ENCODE assay signal across 15 cellular contexts in genomic region chr5:39121315-39121714, GRCh38. TPM values are rescaled to one million over a fixed set of nuclear protein-coding genes. Genes with fewer than 3 reads are reported as not detected.
DNase-seq lines count a peak whose midpoint lies in the region; ATAC-seq and TF ChIP-seq lines count a peak whose summit lies in the region.
"Had no signal": no experiment of that assay in that cellular context is flagged by ENCODE, and none has a peak within 500 bp of the region (broad histone marks: within the 10 kb centered on the region; RNA-seq: fewer than 3 reads in every experiment).

No MANE protein-coding gene starts in this region.

- H3K79me2 ChIP-seq in PC-3 (ENCODE audit: low read length): no peaks in the 10 kb centered on the region

- H3K4me3 Mint-ChIP-seq in activated CD8-positive, alpha-beta T cell treated with anti-CD3 and anti-CD28 coated beads for 36 hours: no peak overlapping the region
- no peak overlapping the region for H3K4me3 Mint-ChIP-seq in activated CD8-positive, alpha-beta T cell treated with anti-CD3 and anti-CD28 coated beads, Interleukin-2, amount 10 ng/mL, durations not matched to agents 7 days and 5 days
- H3K4me3 Mint-ChIP-seq in natural killer cell treated with Interleukin-12 subunit alpha and Interleukin-12 subunit beta and Interleukin-15 and Interleukin-18, amount 100 ng/mL, for 72 hours: no peak overlapping the region
- H3K4me3 Mint-ChIP-seq in natural killer cell: no peak overlapping the region
- H3K4me3 Mint-ChIP-seq in naive thymus-derived CD4-positive, alpha-beta T cell: no peak overlapping the region
- H3K4me3 Mint-ChIP-seq: CD8-positive, alpha-beta memory T cell had no signal

- POLR2A ChIA-PET in activated CD8-positive, alpha-beta T cell treated with anti-CD3 and anti-CD28 coated beads for 36 hours (lab: Charles Lee): interaction anchor here (0.6 kb wide), 1 partner anchor 152 kb away, joined by 3 read pairs; no protein-coding TSS in a partner anchor
- POLR2A ChIA-PET in activated CD8-positive, alpha-beta T cell treated with anti-CD3 and anti-CD28 coated beads, Interleukin-2, amount 10 ng/mL, durations not matched to agents 7 days and 5 days (lab: Charles Lee): no interaction called here
- POLR2A ChIA-PET in PC-3 (lab: Charles Lee; ENCODE audit: unreplicated experiment): no interaction called here
- POLR2A ChIA-PET in naive thymus-derived CD4-positive, alpha-beta T cell (lab: Charles Lee): interaction anchor here (0.7 to 1.1 kb wide), 2 partner anchors 13 to 46 kb away, joined by 3 read pairs; no protein-coding TSS in a partner anchor

- H3K4me2 ChIP-seq in PC-3 (ENCODE audit: low read length): peak overlapping the region; percentile 48
- H3K4me2 ChIP-seq: BLaER1 had no signal

- peak overlapping the region; percentile 12 for H2AFZ ChIP-seq in PC-3 (ENCODE audit: low read length)

- H3K36me3 ChIP-seq in PC-3 (ENCODE audit: low read depth, low read length): no peaks in the 10 kb centered on the region
- H3K36me3 ChIP-seq in naive thymus-derived CD4-positive, alpha-beta T cell (ENCODE audit: control insufficient read depth in 2 of 3, insufficient read depth in 3 of 3, low read length in 3 of 3): peaks cover 46 to 79% (median 66%) of the 10 kb centered on the region in 3 experiments
- H3K36me3 ChIP-seq: BLaER1 had no signal

- peaks cover 59% of the 10 kb centered on the region for H3K4me1 ChIP-seq in PC-3 (ENCODE audit: insufficient read depth, low read length)
- H3K4me1 ChIP-seq in naive thymus-derived CD4-positive, alpha-beta T cell (ENCODE audit: control insufficient read depth in 2 of 2, insufficient read depth in 2 of 2, low read length in 2 of 2): no peaks in the 10 kb centered on the region
- H3K4me1 ChIP-seq: BLaER1 had no signal

- H3K9me2 ChIP-seq in PC-3 (replicated peaks; ENCODE audit: low read length): no peaks in the 10 kb centered on the region

- H3K27ac ChIP-seq in PC-3 (ENCODE audit: low read length): peak overlapping the region; percentile 72
- no peak overlapping the region for H3K27ac ChIP-seq in naive thymus-derived CD4-positive, alpha-beta T cell (ENCODE audit: low read depth, low read length)
- H3K27ac ChIP-seq: BLaER1 had no signal

- H3K9me3 ChIP-seq in PC-3 (ENCODE audit: low read length): no peaks in the 10 kb centered on the region
- no peaks in the 10 kb centered on the region for H3K9me3 ChIP-seq in naive thymus-derived CD4-positive, alpha-beta T cell (ENCODE audit: control insufficient read depth in 2 of 3, low read length in 3 of 3)
- H3K9me3 ChIP-seq: BLaER1 had no signal

- CTCF ChIA-PET in activated CD8-positive, alpha-beta T cell treated with anti-CD3 and anti-CD28 coated beads for 36 hours (lab: Charles Lee): interaction anchor here (1.4 to 3.5 kb wide), 5 partner anchors 17 to 96 kb away, joined by 5 to 17 read pairs (median 6); no protein-coding TSS in a partner anchor
- CTCF ChIA-PET in activated CD8-positive, alpha-beta T cell treated with anti-CD3 and anti-CD28 coated beads, Interleukin-2, amount 10 ng/mL, durations not matched to agents 7 days and 5 days (lab: Charles Lee): interaction anchor here (0.9 kb wide), 1 partner anchor 199 kb away, joined by 3 read pairs; no protein-coding TSS in a partner anchor
- CTCF ChIA-PET in PC-3 (lab: Charles Lee): no interaction called here
- CTCF ChIA-PET in naive thymus-derived CD4-positive, alpha-beta T cell (lab: Charles Lee): interaction anchor here (0.7 to 1.0 kb wide), 2 partner anchors 161 to 162 kb away, joined by 3 read pairs; no protein-coding TSS in a partner anchor

- H3K4me1 Mint-ChIP-seq in activated CD8-positive, alpha-beta T cell treated with anti-CD3 and anti-CD28 coated beads for 36 hours (ENCODE audit: low read depth): peaks cover 47% of the 10 kb centered on the region
- H3K4me1 Mint-ChIP-seq in activated CD8-positive, alpha-beta T cell treated with anti-CD3 and anti-CD28 coated beads, Interleukin-2, amount 10 ng/mL, durations not matched to agents 7 days and 5 days (ENCODE audit: low read depth): peaks cover 7% of the 10 kb centered on the region
- peaks cover 3 to 19% of the 10 kb centered on the region in 2 donors for H3K4me1 Mint-ChIP-seq in natural killer cell treated with Interleukin-12 subunit alpha and Interleukin-12 subunit beta and Interleukin-15 and Interleukin-18, amount 100 ng/mL, for 72 hours (ENCODE audit: low read depth in 2 of 2)
- H3K4me1 Mint-ChIP-seq in natural killer cell: no peaks in the 10 kb centered on the region
- H3K4me1 Mint-ChIP-seq in naive thymus-derived CD4-positive, alpha-beta T cell: peaks cover 8 to 60% (median 28%) of the 10 kb centered on the region in 7 donors

- H3K27me3 Mint-ChIP-seq in activated CD8-positive, alpha-beta T cell treated with anti-CD3 and anti-CD28 coated beads for 36 hours: no peaks in the 10 kb centered on the region
- no peaks in the 10 kb centered on the region for H3K27me3 Mint-ChIP-seq in activated CD8-positive, alpha-beta T cell treated with anti-CD3 and anti-CD28 coated beads, Interleukin-2, amount 10 ng/mL, durations not matched to agents 7 days and 5 days (ENCODE audit: low read depth)
- H3K27me3 Mint-ChIP-seq in natural killer cell treated with Interleukin-12 subunit alpha and Interleukin-12 subunit beta and Interleukin-15 and Interleukin-18, amount 100 ng/mL, for 72 hours: no peaks in the 10 kb centered on the region
- no peaks in the 10 kb centered on the region for H3K27me3 Mint-ChIP-seq in natural killer cell (ENCODE audit: low read depth in 2 of 2)
- no peaks in the 10 kb centered on the region for H3K27me3 Mint-ChIP-seq in naive thymus-derived CD4-positive, alpha-beta T cell

- no peaks in the 10 kb centered on the region for H3K27me3 ChIP-seq in PC-3 (ENCODE audit: low read length)
- H3K27me3 ChIP-seq in naive thymus-derived CD4-positive, alpha-beta T cell (ENCODE audit: control insufficient read depth in 2 of 2, insufficient read depth in 2 of 2, low read length in 2 of 2): no peaks in the 10 kb centered on the region
- H3K27me3 ChIP-seq: BLaER1 had no signal

- ATAC-seq in activated CD8-positive, alpha-beta T cell treated with anti-CD3 and anti-CD28 coated beads for 36 hours: no peak
- no peak for ATAC-seq in activated CD8-positive, alpha-beta T cell treated with anti-CD3 and anti-CD28 coated beads, Interleukin-2, amount 10 ng/mL, durations not matched to agents 7 days and 5 days
- ATAC-seq in natural killer cell treated with Interleukin-12 subunit alpha and Interleukin-12 subunit beta and Interleukin-15 and Interleukin-18, amount 100 ng/mL, for 72 hours: no peak
- no peak for ATAC-seq in natural killer cell
- peak; percentile 60 for ATAC-seq in PC-3
- ATAC-seq in naive thymus-derived CD4-positive, alpha-beta T cell: no peak

- peaks cover 29% of the 10 kb centered on the region for H3K36me3 Mint-ChIP-seq in activated CD8-positive, alpha-beta T cell treated with anti-CD3 and anti-CD28 coated beads for 36 hours (ENCODE audit: low read depth)
- H3K36me3 Mint-ChIP-seq in activated CD8-positive, alpha-beta T cell treated with anti-CD3 and anti-CD28 coated beads, Interleukin-2, amount 10 ng/mL, durations not matched to agents 7 days and 5 days (ENCODE audit: low read depth): peaks cover 67% of the 10 kb centered on the region
- peaks cover 13% of the 10 kb centered on the region for H3K36me3 Mint-ChIP-seq in natural killer cell treated with Interleukin-12 subunit alpha and Interleukin-12 subunit beta and Interleukin-15 and Interleukin-18, amount 100 ng/mL, for 72 hours
- peaks cover 35% of the 10 kb centered on the region for H3K36me3 Mint-ChIP-seq in natural killer cell
- peaks cover 24 to 54% (median 45%) of the 10 kb centered on the region in 5 donors for H3K36me3 Mint-ChIP-seq in naive thymus-derived CD4-positive, alpha-beta T cell

- intact Hi-C loops in activated CD8-positive, alpha-beta T cell treated with anti-CD3 and anti-CD28 coated beads for 36 hours (cut with micrococcal nuclease): no loop called here
- intact Hi-C loops in natural killer cell (cut with micrococcal nuclease): no loop called here
- intact Hi-C loops in PC-3 (cut with micrococcal nuclease): no loop called here
- intact Hi-C loops in naive thymus-derived CD4-positive, alpha-beta T cell (cut with micrococcal nuclease): loop anchor here in 1 of 2 donors (1.0 kb wide), 1 partner anchor 8 kb away; no protein-coding TSS in a partner anchor

- no peaks in the 10 kb centered on the region for H3F3A ChIP-seq in PC-3 (ENCODE audit: low read length, unreplicated experiment)

- no peaks in the 10 kb centered on the region for H4K20me1 ChIP-seq in PC-3 (ENCODE audit: low read length)
- H4K20me1 ChIP-seq: BLaER1 had no signal

- peak overlapping the region; percentile 22 for H3K9ac ChIP-seq in PC-3 (ENCODE audit: low read length)
- H3K9ac ChIP-seq: BLaER1 had no signal

- H3K9me3 Mint-ChIP-seq in activated CD8-positive, alpha-beta T cell treated with anti-CD3 and anti-CD28 coated beads for 36 hours: no peaks in the 10 kb centered on the region
- no peaks in the 10 kb centered on the region for H3K9me3 Mint-ChIP-seq in activated CD8-positive, alpha-beta T cell treated with anti-CD3 and anti-CD28 coated beads, Interleukin-2, amount 10 ng/mL, durations not matched to agents 7 days and 5 days (ENCODE audit: insufficient read depth)
- H3K9me3 Mint-ChIP-seq in natural killer cell treated with Interleukin-12 subunit alpha and Interleukin-12 subunit beta and Interleukin-15 and Interleukin-18, amount 100 ng/mL, for 72 hours: no peaks in the 10 kb centered on the region
- H3K9me3 Mint-ChIP-seq in natural killer cell: no peaks in the 10 kb centered on the region
- no peaks in the 10 kb centered on the region for H3K9me3 Mint-ChIP-seq in naive thymus-derived CD4-positive, alpha-beta T cell
- H3K9me3 Mint-ChIP-seq: CD8-positive, alpha-beta memory T cell had no signal

- no peak for TF ChIP-seq CTCF in activated CD8-positive, alpha-beta T cell treated with anti-CD3 and anti-CD28 coated beads for 36 hours (IDR thresholded peaks at IDR 0.05)
- TF ChIP-seq CTCF in natural killer cell (IDR thresholded peaks at IDR 0.05) (no peak), PC-3 (conservative IDR thresholded peaks at IDR 0.05; ENCODE audit: low read depth, low read length) (no peak)

- H3K27ac Mint-ChIP-seq in activated CD8-positive, alpha-beta T cell treated with anti-CD3 and anti-CD28 coated beads for 36 hours: peak overlapping the region; percentile 59
- H3K27ac Mint-ChIP-seq in activated CD8-positive, alpha-beta T cell treated with anti-CD3 and anti-CD28 coated beads, Interleukin-2, amount 10 ng/mL, durations not matched to agents 7 days and 5 days: no peak overlapping the region
- peak overlapping the region; percentile 59 to 64 for H3K27ac Mint-ChIP-seq in natural killer cell treated with Interleukin-12 subunit alpha and Interleukin-12 subunit beta and Interleukin-15 and Interleukin-18, amount 100 ng/mL, for 72 hours
- peak overlapping the region in 1 of 2 donors; percentile 1 for H3K27ac Mint-ChIP-seq in natural killer cell
- H3K27ac Mint-ChIP-seq in naive thymus-derived CD4-positive, alpha-beta T cell: peak overlapping the region in 6 of 9 donors; percentile 18 to 83 (median 38)

- no TSS peak for BruUV-seq in PC-3 (replicated peaks; lab: Mats Ljungman, UMichigan)

- no peak for DNase-seq in activated CD8-positive, alpha-beta T cell treated with anti-CD3 and anti-CD28 coated beads for 36 hours
- no peak for DNase-seq in activated CD8-positive, alpha-beta T cell treated with anti-CD3 and anti-CD28 coated beads, Interleukin-2, amount 10 ng/mL, durations not matched to agents 7 days and 5 days
- DNase-seq in natural killer cell treated with Interleukin-12 subunit alpha and Interleukin-12 subunit beta and Interleukin-15 and Interleukin-18, amount 100 ng/mL, for 72 hours (ENCODE audit: low spot score): no peak
- DNase-seq in natural killer cell (no peak), PC-3 (peak; percentile 62), NCI-H1694 treated with DMSO at 0.1 percent for 48 hours (lab: John Stamatoyannopoulos, UW) (no peak)
- no peak for DNase-seq in naive thymus-derived CD4-positive, alpha-beta T cell
- DNase-seq in activated effector memory CD4-positive, alpha-beta T cell treated with anti-CD3 and anti-CD28 coated beads, Interleukin-2, amount 50 U/mL, for 16 hours: no peak
- DNase-seq: CD8-positive, alpha-beta memory T cell; DMS53; KG1; NCI-H187; NCI-H2227 treated with DMSO at 0.1 percent for 48 hours; NCI-H524 treated with DMSO at 0.1 percent for 48 hours had no signal

- no peak overlapping the region for H3K4me3 ChIP-seq in PC-3 (ENCODE audit: low read length)
- no peak overlapping the region for H3K4me3 ChIP-seq in naive thymus-derived CD4-positive, alpha-beta T cell (ENCODE audit: low read length)
- H3K4me3 ChIP-seq: BLaER1 had no signal

RNA-seq across cellular contexts. Expression of gene RICTOR, which starts 47.1 kb away (rescaled TPM):
- 10 to 100 TPM; 23.9 to 26.1 TPM for total RNA-seq in activated CD8-positive, alpha-beta T cell treated with anti-CD3 and anti-CD28 coated beads for 36 hours
- 10 to 100 TPM; 38.8 to 41.6 TPM for total RNA-seq in activated CD8-positive, alpha-beta T cell treated with anti-CD3 and anti-CD28 coated beads, Interleukin-2, amount 10 ng/mL, durations not matched to agents 7 days and 5 days
- total RNA-seq in natural killer cell treated with Interleukin-12 subunit alpha and Interleukin-12 subunit beta and Interleukin-15 and Interleukin-18, amount 100 ng/mL, for 72 hours: 10 to 100 TPM; 42.7 to 51.0 TPM
- 100 to 1,000 TPM; 103 to 105 (median 103) TPM for total RNA-seq in natural killer cell
- 24.5 and 28.1 TPM in 2 replicates for total RNA-seq in PC-3 (2014; rRNA removed)
- 10 to 100 TPM; 56.9 to 96.2 (median 86.5) TPM for total RNA-seq in naive thymus-derived CD4-positive, alpha-beta T cell
- polyA plus RNA-seq in naive thymus-derived CD4-positive, alpha-beta T cell: 10 to 100 TPM; 16.2 to 22.9 TPM

Comparison
In these comparisons a context has a peak if more than half of its experiments do, and no peak if none do; other contexts are left out.
1. POLR2A ChIA-PET loops: an anchor here in activated CD8-positive, alpha-beta T cell treated with anti-CD3 and anti-CD28 coated beads for 36 hours (0.6 kb wide) and naive thymus-derived CD4-positive, alpha-beta T cell (0.7 to 1.1 kb wide); none called in activated CD8-positive, alpha-beta T cell treated with anti-CD3 and anti-CD28 coated beads, Interleukin-2, amount 10 ng/mL, durations not matched to agents 7 days and 5 days and PC-3.